Comparison of ENCODE assay signal across 17 cellular contexts in genomic region chr7:28465697-28466096, GRCh38. TPM values are rescaled to one million over a fixed set of nuclear protein-coding genes. Genes with fewer than 3 reads are reported as not detected.
DNase-seq lines count a peak whose midpoint lies in the region; ATAC-seq and TF ChIP-seq lines count a peak whose summit lies in the region.
"Had no signal": no experiment of that assay in that cellular context is flagged by ENCODE, and none has a peak within 500 bp of the region (broad histone marks: within the 10 kb centered on the region; RNA-seq: fewer than 3 reads in every experiment).

No MANE protein-coding gene starts in this region.

- in situ Hi-C loops in GM13976 (cut with MboI; ENCODE audit: low sequenced_read_pairs, unreplicated experiment), result no loop called here

- H3K36me3 ChIP-seq in HEK293 (ENCODE audit: control insufficient read depth in 2 of 2, insufficient read depth in 1 of 2, low read length in 2 of 2), result no peaks in the 10 kb centered on the region
- H3K36me3 ChIP-seq: BLaER1 had no signal

- peaks cover 0 to 4% (median 0%) of the 10 kb centered on the region in 6 donors for H3K9me3 Mint-ChIP-seq in immature natural killer cell
- H3K9me3 Mint-ChIP-seq: CD8-positive, alpha-beta T cell had no signal

- CTCF ChIA-PET in HEK293 (lab: Yijun Ruan, JAX), result interaction anchor here (0.7 kb wide), 1 partner anchor 76 kb away, joined by 3 read pairs; no protein-coding TSS in a partner anchor

- H3K27me3 Mint-ChIP-seq in immature natural killer cell (ENCODE audit: low read depth in 3 of 3), result peaks cover 3 to 10% (median 3%) of the 10 kb centered on the region in 3 donors

- H3K4me3 Mint-ChIP-seq in immature natural killer cell, result no peak overlapping the region
- H3K4me3 Mint-ChIP-seq: B cell; CD4-positive, CD25-positive, alpha-beta regulatory T cell; CD8-positive, alpha-beta T cell had no signal

- no peak overlapping the region for H3K27ac Mint-ChIP-seq in immature natural killer cell
- H3K27ac Mint-ChIP-seq: B cell; CD4-positive, CD25-positive, alpha-beta regulatory T cell; CD8-positive, alpha-beta T cell had no signal

- TF ChIP-seq CTCF in GM13976 (IDR thresholded peaks at IDR 0.05; ENCODE audit: borderline replicate concordance, control extremely low read depth, extremely low read depth, insufficient read depth, missing control alignments), result no peak
- TF ChIP-seq CTCF in HEK293 (tag by site-specific recombination; IDR thresholded peaks at IDR 0.05), result no peak

- DNase-seq in GM13976 (ENCODE audit: low spot score), result peak; percentile 32
- no peak for DNase-seq in activated CD8-positive, alpha-beta memory T cell treated with anti-CD3 and anti-CD28 coated beads, Interleukin-2, amount 50 U/mL, for 4 hours
- DNase-seq in immature natural killer cell, result no peak
- DNase-seq: Caco-2; CD4-positive, CD25-positive, alpha-beta regulatory T cell; CD8-positive, alpha-beta T cell; DMS153; DND-41; H7; HCEC 1CT had no signal

- no peak overlapping the region for H3K4me3 ChIP-seq in HEK293 (ENCODE audit: low read depth, low read length)
- H3K4me3 ChIP-seq: BLaER1 had no signal

- peaks cover 4% of the 10 kb centered on the region for H3K4me1 ChIP-seq in HEK293 (ENCODE audit: control insufficient read depth, insufficient read depth, low read length)
- H3K4me1 ChIP-seq: BLaER1 had no signal

- H3K4me1 Mint-ChIP-seq in immature natural killer cell, result no peaks in the 10 kb centered on the region
- H3K4me1 Mint-ChIP-seq: B cell; CD4-positive, CD25-positive, alpha-beta regulatory T cell had no signal

- POLR2A ChIA-PET in HEK293 (lab: Yijun Ruan, JAX), result interaction anchor here (1.6 kb wide), 1 partner anchor 56 kb away, joined by 3 read pairs; no protein-coding TSS in a partner anchor

- no peaks in the 10 kb centered on the region for H3K36me3 Mint-ChIP-seq in immature natural killer cell
- H3K36me3 Mint-ChIP-seq: CD4-positive, CD25-positive, alpha-beta regulatory T cell; CD8-positive, alpha-beta T cell had no signal

- ATAC-seq in GM19351 (IDR thresholded peaks at IDR 0.05; ENCODE audit: unreplicated experiment) (peak; percentile 67), HG02884 (IDR thresholded peaks at IDR 0.05; ENCODE audit: unreplicated experiment) (no peak)
- ATAC-seq: CD8-positive, alpha-beta T cell had no signal

- H3K27ac ChIP-seq in HEK293 (ENCODE audit: extremely low read depth, low read depth, low read length), result no peak overlapping the region
- H3K27ac ChIP-seq: 22Rv1, BLaER1, C4-2B had no signal

- no peaks in the 10 kb centered on the region for H3K9me3 ChIP-seq in HEK293 (ENCODE audit: control insufficient read depth, insufficient read depth, low read depth, low read length)
- H3K9me3 ChIP-seq: BLaER1, Caco-2 had no signal

TF ChIP-seq in HEK293, 187 proteins besides CTCF, POLR2A, EP300 and RAD21:
- peak; percentile 52; the same call in 1 of the 2 replicates for TF ChIP-seq ZNF629 (tag by site-specific recombination; IDR thresholded peaks at IDR 0.05)
- TF ChIP-seq PRDM6 (tag by site-specific recombination; IDR thresholded peaks at IDR 0.05), result 0 out of 2 replicates have a peak, but pooled peaks have one; percentile 49
- TF ChIP-seq TCF7L2 (IDR thresholded peaks at IDR 0.05; ENCODE audit: borderline replicate concordance, low read depth, low read length), result no peak
- TF ChIP-seq ZSCAN4 (tag by site-specific recombination; IDR thresholded peaks at IDR 0.05), result no peak
- no peak for TF ChIP-seq SALL2 (tag by site-specific recombination; IDR thresholded peaks at IDR 0.05; ENCODE audit: borderline replicate concordance)
- no peak for TF ChIP-seq SP7 (tag by site-specific recombination; IDR thresholded peaks at IDR 0.05)
- TF ChIP-seq ZNF140 (tag by site-specific recombination; IDR thresholded peaks at IDR 0.05), result no peak
- TF ChIP-seq ZNF37A (tag by site-specific recombination; IDR thresholded peaks at IDR 0.05), result no peak

RNA-seq across cellular contexts. Expression of gene CREB5, which starts 53.4 kb away (rescaled TPM):
- under 1 TPM in 1 of 3 donors, not detected in 2; 0.37 TPM for polyA plus RNA-seq in immature natural killer cell
- polyA plus RNA-seq: CD4-positive, CD25-positive, alpha-beta regulatory T cell had no signal
